Comparison of ENCODE assay signal across 1 cellular context in the genomic region with DNA sequence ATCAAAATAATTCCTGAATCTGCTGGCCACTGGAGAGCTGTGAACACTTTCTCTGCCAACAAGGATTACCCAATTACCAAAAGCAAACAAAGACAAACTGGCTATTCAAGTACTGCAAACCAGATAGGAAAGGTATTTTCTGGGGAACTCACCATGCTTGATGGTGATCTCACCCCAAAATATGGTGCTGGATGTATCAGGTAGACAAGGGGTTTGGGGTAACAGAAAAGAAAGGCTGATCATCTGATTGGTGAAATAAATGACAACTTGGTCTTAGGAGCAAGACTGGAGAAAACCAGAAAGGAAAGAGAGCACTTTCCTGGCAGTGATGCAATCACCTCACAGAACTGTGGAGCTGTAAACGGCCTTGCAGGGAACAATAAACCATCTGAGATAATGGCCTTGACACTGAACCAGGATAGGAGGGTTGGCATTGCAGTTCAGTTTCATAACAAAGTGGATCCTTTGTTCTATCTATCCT.
A peak's percentile ranks its signal among the peaks of the same experiment; 100 is the strongest.
TF ChIP-seq lines count a peak whose summit lies in the region.

No MANE protein-coding gene starts in this region.

TF ChIP-seq in HepG2, 621 proteins besides CTCF, POLR2A, EP300 and RAD21 (continued from another document and continues in another):
- TF ChIP-seq, protein P1, sequence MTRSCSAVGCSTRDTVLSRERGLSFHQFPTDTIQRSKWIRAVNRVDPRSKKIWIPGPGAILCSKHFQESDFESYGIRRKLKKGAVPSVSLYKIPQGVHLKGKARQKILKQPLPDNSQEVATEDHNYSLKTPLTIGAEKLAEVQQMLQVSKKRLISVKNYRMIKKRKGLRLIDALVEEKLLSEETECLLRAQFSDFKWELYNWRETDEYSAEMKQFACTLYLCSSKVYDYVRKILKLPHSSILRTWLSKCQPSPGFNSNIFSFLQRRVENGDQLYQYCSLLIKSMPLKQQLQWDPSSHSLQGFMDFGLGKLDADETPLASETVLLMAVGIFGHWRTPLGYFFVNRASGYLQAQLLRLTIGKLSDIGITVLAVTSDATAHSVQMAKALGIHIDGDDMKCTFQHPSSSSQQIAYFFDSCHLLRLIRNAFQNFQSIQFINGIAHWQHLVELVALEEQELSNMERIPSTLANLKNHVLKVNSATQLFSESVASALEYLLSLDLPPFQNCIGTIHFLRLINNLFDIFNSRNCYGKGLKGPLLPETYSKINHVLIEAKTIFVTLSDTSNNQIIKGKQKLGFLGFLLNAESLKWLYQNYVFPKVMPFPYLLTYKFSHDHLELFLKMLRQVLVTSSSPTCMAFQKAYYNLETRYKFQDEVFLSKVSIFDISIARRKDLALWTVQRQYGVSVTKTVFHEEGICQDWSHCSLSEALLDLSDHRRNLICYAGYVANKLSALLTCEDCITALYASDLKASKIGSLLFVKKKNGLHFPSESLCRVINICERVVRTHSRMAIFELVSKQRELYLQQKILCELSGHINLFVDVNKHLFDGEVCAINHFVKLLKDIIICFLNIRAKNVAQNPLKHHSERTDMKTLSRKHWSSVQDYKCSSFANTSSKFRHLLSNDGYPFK (CRISPR knock-in tag; IDR thresholded peaks at IDR 0.05; ENCODE audit: borderline replicate concordance), result no peak
- TF ChIP-seq IKZF4 (CRISPR knock-in tag; IDR thresholded peaks at IDR 0.05; ENCODE audit: borderline replicate concordance, low read depth, not compliant biosample characterization), result no peak
- TF ChIP-seq NFIC (IDR thresholded peaks at IDR 0.05; ENCODE audit: low read length), result peak; percentile 59; the same call in 1 of the 2 replicates
- TF ChIP-seq, protein P2, sequence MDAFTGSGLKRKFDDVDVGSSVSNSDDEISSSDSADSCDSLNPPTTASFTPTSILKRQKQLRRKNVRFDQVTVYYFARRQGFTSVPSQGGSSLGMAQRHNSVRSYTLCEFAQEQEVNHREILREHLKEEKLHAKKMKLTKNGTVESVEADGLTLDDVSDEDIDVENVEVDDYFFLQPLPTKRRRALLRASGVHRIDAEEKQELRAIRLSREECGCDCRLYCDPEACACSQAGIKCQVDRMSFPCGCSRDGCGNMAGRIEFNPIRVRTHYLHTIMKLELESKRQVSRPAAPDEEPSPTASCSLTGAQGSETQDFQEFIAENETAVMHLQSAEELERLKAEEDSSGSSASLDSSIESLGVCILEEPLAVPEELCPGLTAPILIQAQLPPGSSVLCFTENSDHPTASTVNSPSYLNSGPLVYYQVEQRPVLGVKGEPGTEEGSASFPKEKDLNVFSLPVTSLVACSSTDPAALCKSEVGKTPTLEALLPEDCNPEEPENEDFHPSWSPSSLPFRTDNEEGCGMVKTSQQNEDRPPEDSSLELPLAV (CRISPR knock-in tag; conservative IDR thresholded peaks at IDR 0.05; ENCODE audit: low read depth), result no peak
- TF ChIP-seq, protein P3, sequence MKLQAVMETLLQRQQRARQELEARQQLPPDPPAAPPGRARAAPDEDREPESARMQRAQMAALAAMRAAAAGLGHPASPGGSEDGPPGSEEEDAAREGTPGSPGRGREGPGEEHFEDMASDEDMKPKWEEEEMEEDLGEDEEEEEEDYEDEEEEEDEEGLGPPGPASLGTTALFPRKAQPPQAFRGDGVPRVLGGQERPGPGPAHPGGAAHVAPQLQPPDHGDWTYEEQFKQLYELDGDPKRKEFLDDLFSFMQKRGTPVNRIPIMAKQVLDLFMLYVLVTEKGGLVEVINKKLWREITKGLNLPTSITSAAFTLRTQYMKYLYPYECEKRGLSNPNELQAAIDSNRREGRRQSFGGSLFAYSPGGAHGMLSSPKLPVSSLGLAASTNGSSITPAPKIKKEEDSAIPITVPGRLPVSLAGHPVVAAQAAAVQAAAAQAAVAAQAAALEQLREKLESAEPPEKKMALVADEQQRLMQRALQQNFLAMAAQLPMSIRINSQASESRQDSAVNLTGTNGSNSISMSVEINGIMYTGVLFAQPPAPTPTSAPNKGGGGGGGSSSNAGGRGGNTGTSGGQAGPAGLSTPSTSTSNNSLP (IDR thresholded peaks at IDR 0.05; ENCODE audit: low read depth, low read length), result peak; percentile 9; the same call in 1 of the 2 replicates
- TF ChIP-seq, protein P4, sequence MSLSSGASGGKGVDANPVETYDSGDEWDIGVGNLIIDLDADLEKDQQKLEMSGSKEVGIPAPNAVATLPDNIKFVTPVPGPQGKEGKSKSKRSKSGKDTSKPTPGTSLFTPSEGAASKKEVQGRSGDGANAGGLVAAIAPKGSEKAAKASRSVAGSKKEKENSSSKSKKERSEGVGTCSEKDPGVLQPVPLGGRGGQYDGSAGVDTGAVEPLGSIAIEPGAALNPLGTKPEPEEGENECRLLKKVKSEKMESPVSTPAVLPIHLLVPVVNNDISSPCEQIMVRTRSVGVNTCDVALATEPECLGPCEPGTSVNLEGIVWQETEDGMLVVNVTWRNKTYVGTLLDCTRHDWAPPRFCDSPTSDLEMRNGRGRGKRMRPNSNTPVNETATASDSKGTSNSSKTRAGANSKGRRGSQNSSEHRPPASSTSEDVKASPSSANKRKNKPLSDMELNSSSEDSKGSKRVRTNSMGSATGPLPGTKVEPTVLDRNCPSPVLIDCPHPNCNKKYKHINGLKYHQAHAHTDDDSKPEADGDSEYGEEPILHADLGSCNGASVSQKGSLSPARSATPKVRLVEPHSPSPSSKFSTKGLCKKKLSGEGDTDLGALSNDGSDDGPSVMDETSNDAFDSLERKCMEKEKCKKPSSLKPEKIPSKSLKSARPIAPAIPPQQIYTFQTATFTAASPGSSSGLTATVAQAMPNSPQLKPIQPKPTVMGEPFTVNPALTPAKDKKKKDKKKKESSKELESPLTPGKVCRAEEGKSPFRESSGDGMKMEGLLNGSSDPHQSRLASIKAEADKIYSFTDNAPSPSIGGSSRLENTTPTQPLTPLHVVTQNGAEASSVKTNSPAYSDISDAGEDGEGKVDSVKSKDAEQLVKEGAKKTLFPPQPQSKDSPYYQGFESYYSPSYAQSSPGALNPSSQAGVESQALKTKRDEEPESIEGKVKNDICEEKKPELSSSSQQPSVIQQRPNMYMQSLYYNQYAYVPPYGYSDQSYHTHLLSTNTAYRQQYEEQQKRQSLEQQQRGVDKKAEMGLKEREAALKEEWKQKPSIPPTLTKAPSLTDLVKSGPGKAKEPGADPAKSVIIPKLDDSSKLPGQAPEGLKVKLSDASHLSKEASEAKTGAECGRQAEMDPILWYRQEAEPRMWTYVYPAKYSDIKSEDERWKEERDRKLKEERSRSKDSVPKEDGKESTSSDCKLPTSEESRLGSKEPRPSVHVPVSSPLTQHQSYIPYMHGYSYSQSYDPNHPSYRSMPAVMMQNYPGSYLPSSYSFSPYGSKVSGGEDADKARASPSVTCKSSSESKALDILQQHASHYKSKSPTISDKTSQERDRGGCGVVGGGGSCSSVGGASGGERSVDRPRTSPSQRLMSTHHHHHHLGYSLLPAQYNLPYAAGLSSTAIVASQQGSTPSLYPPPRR (CRISPR knock-in tag; IDR thresholded peaks at IDR 0.05; ENCODE audit: borderline replicate concordance), result peak; percentile 73
- TF ChIP-seq, protein P5, sequence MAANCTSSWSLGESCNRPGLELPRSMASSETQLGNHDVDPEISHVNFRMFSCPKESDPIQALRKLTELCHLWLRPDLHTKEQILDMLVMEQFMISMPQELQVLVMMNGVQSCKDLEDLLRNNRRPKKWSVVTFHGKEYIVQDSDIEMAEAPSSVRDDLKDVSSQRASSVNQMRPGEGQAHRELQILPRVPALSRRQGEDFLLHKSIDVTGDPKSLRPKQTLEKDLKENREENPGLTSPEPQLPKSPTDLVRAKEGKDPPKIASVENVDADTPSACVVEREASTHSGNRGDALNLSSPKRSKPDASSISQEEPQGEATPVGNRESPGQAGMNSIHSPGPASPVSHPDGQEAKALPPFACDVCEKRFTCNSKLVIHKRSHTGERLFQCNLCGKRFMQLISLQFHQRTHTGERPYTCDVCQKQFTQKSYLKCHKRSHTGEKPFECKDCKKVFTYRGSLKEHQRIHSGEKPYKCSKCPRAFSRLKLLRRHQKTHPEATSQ (CRISPR knock-in tag; IDR thresholded peaks at IDR 0.05; ENCODE audit: borderline replicate concordance), result no peak; the same call in 1 of the 2 replicates
- no peak for TF ChIP-seq HES4 (CRISPR knock-in tag; IDR thresholded peaks at IDR 0.05; ENCODE audit: borderline replicate concordance)
- TF ChIP-seq, protein P6, sequence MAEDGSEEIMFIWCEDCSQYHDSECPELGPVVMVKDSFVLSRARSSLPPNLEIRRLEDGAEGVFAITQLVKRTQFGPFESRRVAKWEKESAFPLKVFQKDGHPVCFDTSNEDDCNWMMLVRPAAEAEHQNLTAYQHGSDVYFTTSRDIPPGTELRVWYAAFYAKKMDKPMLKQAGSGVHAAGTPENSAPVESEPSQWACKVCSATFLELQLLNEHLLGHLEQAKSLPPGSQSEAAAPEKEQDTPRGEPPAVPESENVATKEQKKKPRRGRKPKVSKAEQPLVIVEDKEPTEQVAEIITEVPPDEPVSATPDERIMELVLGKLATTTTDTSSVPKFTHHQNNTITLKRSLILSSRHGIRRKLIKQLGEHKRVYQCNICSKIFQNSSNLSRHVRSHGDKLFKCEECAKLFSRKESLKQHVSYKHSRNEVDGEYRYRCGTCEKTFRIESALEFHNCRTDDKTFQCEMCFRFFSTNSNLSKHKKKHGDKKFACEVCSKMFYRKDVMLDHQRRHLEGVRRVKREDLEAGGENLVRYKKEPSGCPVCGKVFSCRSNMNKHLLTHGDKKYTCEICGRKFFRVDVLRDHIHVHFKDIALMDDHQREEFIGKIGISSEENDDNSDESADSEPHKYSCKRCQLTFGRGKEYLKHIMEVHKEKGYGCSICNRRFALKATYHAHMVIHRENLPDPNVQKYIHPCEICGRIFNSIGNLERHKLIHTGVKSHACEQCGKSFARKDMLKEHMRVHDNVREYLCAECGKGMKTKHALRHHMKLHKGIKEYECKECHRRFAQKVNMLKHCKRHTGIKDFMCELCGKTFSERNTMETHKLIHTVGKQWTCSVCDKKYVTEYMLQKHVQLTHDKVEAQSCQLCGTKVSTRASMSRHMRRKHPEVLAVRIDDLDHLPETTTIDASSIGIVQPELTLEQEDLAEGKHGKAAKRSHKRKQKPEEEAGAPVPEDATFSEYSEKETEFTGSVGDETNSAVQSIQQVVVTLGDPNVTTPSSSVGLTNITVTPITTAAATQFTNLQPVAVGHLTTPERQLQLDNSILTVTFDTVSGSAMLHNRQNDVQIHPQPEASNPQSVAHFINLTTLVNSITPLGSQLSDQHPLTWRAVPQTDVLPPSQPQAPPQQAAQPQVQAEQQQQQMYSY (CRISPR knock-in tag; IDR thresholded peaks at IDR 0.05), result no peak
- TF ChIP-seq KLF13 (CRISPR knock-in tag; IDR thresholded peaks at IDR 0.05), result no peak
- TF ChIP-seq PPARG (CRISPR knock-in tag; conservative IDR thresholded peaks at IDR 0.05), result peak; percentile 75
- TF ChIP-seq MEF2D (CRISPR knock-in tag; IDR thresholded peaks at IDR 0.05), result 0 out of 2 replicates have a peak, but pooled peaks have one; percentile 56
- no peak for TF ChIP-seq ZNF329 (CRISPR knock-in tag; IDR thresholded peaks at IDR 0.05; ENCODE audit: low read depth)
- no peak for TF ChIP-seq PAX8 (CRISPR knock-in tag; IDR thresholded peaks at IDR 0.05; ENCODE audit: borderline replicate concordance)
- peak; percentile 97 for TF ChIP-seq SOX13 (IDR thresholded peaks at IDR 0.05)
- TF ChIP-seq SOX13 (CRISPR knock-in tag; conservative IDR thresholded peaks at IDR 0.05 in 1 of 2, IDR thresholded peaks at IDR 0.05 in 1 of 2), result peak in 1 of 2 experiments; percentile 99; a peak in 2 of 4 replicates
- 0 out of 2 replicates have a peak, but pooled peaks have one; percentile 21 for TF ChIP-seq SATB2 (CRISPR knock-in tag; IDR thresholded peaks at IDR 0.05)
- TF ChIP-seq ZIK1 (CRISPR knock-in tag; IDR thresholded peaks at IDR 0.05; ENCODE audit: borderline replicate concordance, low read depth), result no peak
- TF ChIP-seq ZNF468 (CRISPR knock-in tag; IDR thresholded peaks at IDR 0.05), result no peak
- no peak for TF ChIP-seq ZNF549 (CRISPR knock-in tag; IDR thresholded peaks at IDR 0.05)
- TF ChIP-seq, protein P7, sequence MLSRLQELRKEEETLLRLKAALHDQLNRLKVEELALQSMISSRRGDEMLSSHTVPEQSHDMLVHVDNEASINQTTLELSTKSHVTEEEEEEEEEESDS (CRISPR knock-in tag; IDR thresholded peaks at IDR 0.05; ENCODE audit: borderline replicate concordance), result no peak
- no peak for TF ChIP-seq ZNF713 (CRISPR knock-in tag; IDR thresholded peaks at IDR 0.05)
- TF ChIP-seq, protein P8, sequence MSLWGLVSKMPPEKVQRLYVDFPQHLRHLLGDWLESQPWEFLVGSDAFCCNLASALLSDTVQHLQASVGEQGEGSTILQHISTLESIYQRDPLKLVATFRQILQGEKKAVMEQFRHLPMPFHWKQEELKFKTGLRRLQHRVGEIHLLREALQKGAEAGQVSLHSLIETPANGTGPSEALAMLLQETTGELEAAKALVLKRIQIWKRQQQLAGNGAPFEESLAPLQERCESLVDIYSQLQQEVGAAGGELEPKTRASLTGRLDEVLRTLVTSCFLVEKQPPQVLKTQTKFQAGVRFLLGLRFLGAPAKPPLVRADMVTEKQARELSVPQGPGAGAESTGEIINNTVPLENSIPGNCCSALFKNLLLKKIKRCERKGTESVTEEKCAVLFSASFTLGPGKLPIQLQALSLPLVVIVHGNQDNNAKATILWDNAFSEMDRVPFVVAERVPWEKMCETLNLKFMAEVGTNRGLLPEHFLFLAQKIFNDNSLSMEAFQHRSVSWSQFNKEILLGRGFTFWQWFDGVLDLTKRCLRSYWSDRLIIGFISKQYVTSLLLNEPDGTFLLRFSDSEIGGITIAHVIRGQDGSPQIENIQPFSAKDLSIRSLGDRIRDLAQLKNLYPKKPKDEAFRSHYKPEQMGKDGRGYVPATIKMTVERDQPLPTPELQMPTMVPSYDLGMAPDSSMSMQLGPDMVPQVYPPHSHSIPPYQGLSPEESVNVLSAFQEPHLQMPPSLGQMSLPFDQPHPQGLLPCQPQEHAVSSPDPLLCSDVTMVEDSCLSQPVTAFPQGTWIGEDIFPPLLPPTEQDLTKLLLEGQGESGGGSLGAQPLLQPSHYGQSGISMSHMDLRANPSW (CRISPR knock-in tag; IDR thresholded peaks at IDR 0.05; ENCODE audit: borderline replicate concordance), result no peak
- TF ChIP-seq, protein P9, sequence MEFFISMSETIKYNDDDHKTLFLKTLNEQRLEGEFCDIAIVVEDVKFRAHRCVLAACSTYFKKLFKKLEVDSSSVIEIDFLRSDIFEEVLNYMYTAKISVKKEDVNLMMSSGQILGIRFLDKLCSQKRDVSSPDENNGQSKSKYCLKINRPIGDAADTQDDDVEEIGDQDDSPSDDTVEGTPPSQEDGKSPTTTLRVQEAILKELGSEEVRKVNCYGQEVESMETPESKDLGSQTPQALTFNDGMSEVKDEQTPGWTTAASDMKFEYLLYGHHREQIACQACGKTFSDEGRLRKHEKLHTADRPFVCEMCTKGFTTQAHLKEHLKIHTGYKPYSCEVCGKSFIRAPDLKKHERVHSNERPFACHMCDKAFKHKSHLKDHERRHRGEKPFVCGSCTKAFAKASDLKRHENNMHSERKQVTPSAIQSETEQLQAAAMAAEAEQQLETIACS (CRISPR knock-in tag; IDR thresholded peaks at IDR 0.05), result no peak
- no peak for TF ChIP-seq DR1 (CRISPR knock-in tag; IDR thresholded peaks at IDR 0.05)
- peak; percentile 61; the same call in 1 of the 2 replicates for TF ChIP-seq GFI1 (CRISPR knock-in tag; IDR thresholded peaks at IDR 0.05; ENCODE audit: borderline replicate concordance)
- TF ChIP-seq TAF15 (IDR thresholded peaks at IDR 0.05; ENCODE audit: low read depth, low read length, poor library complexity, severe bottlenecking), result no peak
- 0 out of 2 replicates have a peak, but pooled peaks have one; percentile 43 for TF ChIP-seq MXD4 (CRISPR knock-in tag; IDR thresholded peaks at IDR 0.05)
- TF ChIP-seq HNRNPK (IDR thresholded peaks at IDR 0.05; ENCODE audit: low read depth, low read length, poor library complexity, severe bottlenecking), result no peak
- TF ChIP-seq ZSCAN29 (CRISPR knock-in tag; conservative IDR thresholded peaks at IDR 0.05), result no peak
